ENCODE assay signal across 8 cellular contexts in the genomic region with DNA sequence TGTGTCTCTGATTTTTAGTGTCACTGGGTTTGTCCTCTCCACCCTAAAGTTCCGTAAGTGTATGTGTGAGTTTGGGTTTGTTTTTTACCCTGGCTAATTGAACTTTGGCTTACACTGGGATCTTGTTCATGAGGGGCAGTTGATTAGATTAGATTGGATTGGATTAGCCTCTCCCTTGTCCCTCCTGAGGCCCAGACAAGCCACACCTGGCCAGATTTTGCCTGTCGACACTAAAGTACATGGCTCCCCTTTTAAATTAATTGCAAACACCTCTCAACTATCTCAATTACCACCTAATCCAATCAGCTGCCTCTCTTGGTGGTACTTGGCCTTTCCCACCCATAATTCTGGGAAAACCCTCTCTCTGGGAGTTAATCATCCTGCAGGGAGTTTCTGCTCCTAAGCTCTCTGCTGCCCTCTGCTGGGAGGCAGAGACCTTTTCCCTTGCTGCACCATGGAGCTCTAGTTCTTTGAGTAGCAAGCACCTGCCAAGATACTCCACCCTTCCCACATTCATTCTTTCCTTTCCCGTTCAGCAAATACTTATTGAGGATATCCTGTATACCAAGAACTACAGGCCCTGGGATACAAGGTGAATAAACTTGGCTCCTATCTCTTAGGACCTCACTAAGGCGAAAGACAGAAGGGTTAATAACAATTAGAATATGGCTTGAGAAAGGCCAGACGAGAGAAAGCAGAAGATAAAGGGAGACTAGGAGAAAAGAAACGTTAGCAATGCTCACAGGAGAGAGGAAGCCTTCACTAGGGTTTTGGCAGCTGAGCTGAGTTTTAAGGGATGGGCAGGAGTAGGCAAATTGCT. TPM values are rescaled to one million over a fixed set of nuclear protein-coding genes. Genes with fewer than 3 reads are reported as not detected.
DNase-seq lines count a peak whose midpoint lies in the region; ATAC-seq and TF ChIP-seq lines count a peak whose summit lies in the region.

No MANE protein-coding gene starts in this region.

- no peak overlapping the region for H3K9ac ChIP-seq in OCI-LY3 (ENCODE audit: low read length)

- peak; percentile 96 for TF ChIP-seq CTCF in CD8-positive, alpha-beta T cell (IDR thresholded peaks at IDR 0.05)
- TF ChIP-seq CTCF in OCI-LY3 (IDR thresholded peaks at IDR 0.05; ENCODE audit: low read depth, low read length), result peak; percentile 95
- peak; percentile 72 to 81 (median 78) for TF ChIP-seq CTCF in nephron (IDR thresholded peaks at IDR 0.05; ENCODE audit: unreplicated experiment in 3 of 3)

- no peak overlapping the region for H3K4me3 ChIP-seq in CD8-positive, alpha-beta T cell (ENCODE audit: low read depth, low read length)
- H3K4me3 ChIP-seq in OCI-LY3 (ENCODE audit: low read length), result no peak overlapping the region

- no peaks in the 10 kb centered on the region for H3K27me3 ChIP-seq in CD8-positive, alpha-beta T cell (ENCODE audit: insufficient read depth, low read length)
- H3K27me3 ChIP-seq in OCI-LY3 (ENCODE audit: low read depth, low read length), result peaks cover 18% of the 10 kb centered on the region

- no peak overlapping the region for H3K4me2 ChIP-seq in OCI-LY3 (ENCODE audit: low read length)

- no peak overlapping the region for H3K27ac ChIP-seq in CD8-positive, alpha-beta T cell (ENCODE audit: low read depth, low read length)
- no peak overlapping the region for H3K27ac ChIP-seq in OCI-LY3 (ENCODE audit: low read length)

- H3K4me1 Mint-ChIP-seq in CD8-positive, alpha-beta T cell (ENCODE audit: low read depth), result no peaks in the 10 kb centered on the region
- H3K4me1 Mint-ChIP-seq in nephron, result no peaks in the 10 kb centered on the region

- no peaks in the 10 kb centered on the region for H3K4me1 ChIP-seq in CD8-positive, alpha-beta T cell (ENCODE audit: insufficient read depth, low read length)
- H3K4me1 ChIP-seq in OCI-LY3 (ENCODE audit: low read length), result no peaks in the 10 kb centered on the region

- H2AFZ ChIP-seq in OCI-LY3 (ENCODE audit: low read depth, low read length), result no peak overlapping the region

- H4K20me1 ChIP-seq in OCI-LY3 (ENCODE audit: insufficient read depth, low read length), result no peaks in the 10 kb centered on the region

- no peaks in the 10 kb centered on the region for H3K36me3 ChIP-seq in CD8-positive, alpha-beta T cell (ENCODE audit: insufficient read depth, low read length)
- no peaks in the 10 kb centered on the region for H3K36me3 ChIP-seq in OCI-LY3 (replicated peaks; ENCODE audit: low read depth, low read length)

- H3K4me3 Mint-ChIP-seq in CD8-positive, alpha-beta T cell, result no peak overlapping the region
- no peak overlapping the region for H3K4me3 Mint-ChIP-seq in nephron

- H3K27me3 Mint-ChIP-seq in CD8-positive, alpha-beta T cell (ENCODE audit: low read depth), result peaks cover 17% of the 10 kb centered on the region
- peaks cover 20% of the 10 kb centered on the region for H3K27me3 Mint-ChIP-seq in nephron (ENCODE audit: low read depth)

- H3K27ac Mint-ChIP-seq in CD8-positive, alpha-beta T cell, result no peak overlapping the region
- H3K27ac Mint-ChIP-seq in nephron, result no peak overlapping the region

- POLR2A ChIA-PET in CD8-positive, alpha-beta T cell (lab: Charles Lee), result no interaction called here

- no peaks in the 10 kb centered on the region for H3K9me3 Mint-ChIP-seq in CD8-positive, alpha-beta T cell
- H3K9me3 Mint-ChIP-seq in nephron, result no peaks in the 10 kb centered on the region

- intact Hi-C loops in CD8-positive, alpha-beta T cell (cut with DNase I, micrococcal nuclease), result loop anchor here (1.0 to 10.0 kb wide), 6 partner anchors 198 to 865 kb away; no protein-coding TSS in a partner anchor

- no peaks in the 10 kb centered on the region for H3K79me2 ChIP-seq in OCI-LY3 (ENCODE audit: low read length)

- H3K9me3 ChIP-seq in CD8-positive, alpha-beta T cell (ENCODE audit: low read length), result no peaks in the 10 kb centered on the region
- H3K9me3 ChIP-seq in OCI-LY3 (ENCODE audit: insufficient read depth, low read length), result no peaks in the 10 kb centered on the region

- DNase-seq in CD8-positive, alpha-beta T cell, result peak; percentile 20 to 74 (median 52)
- DNase-seq in HS-5 (ENCODE audit: low read depth) (peak; percentile 18), fibroblast of gingiva (ENCODE audit: low read depth) (peak; percentile 56)
- peak; percentile 51 for DNase-seq in activated T-cell treated with anti-CD3 and anti-CD28 coated beads, Interleukin-2, amount 50 U/mL, for 1 hour
- peak; percentile 80 for DNase-seq in stimulated activated naive CD8-positive, alpha-beta T cell treated with anti-CD3 and anti-CD28 coated beads, Interleukin-15, Interleukin-2, amounts not matched to agents 100 U/mL and 50 U/mL, for 24 hours

- no peak for ATAC-seq in CD8-positive, alpha-beta T cell
- ATAC-seq in stimulated activated naive CD8-positive, alpha-beta T cell treated with anti-CD3 and anti-CD28 coated beads, Interleukin-15, Interleukin-2, amounts not matched to agents 100 U/mL and 50 U/mL, for 24 hours, result peak; percentile 46
- ATAC-seq in HG02938 (IDR thresholded peaks at IDR 0.05; ENCODE audit: unreplicated experiment), result no peak

- no peaks in the 10 kb centered on the region for H3K36me3 Mint-ChIP-seq in CD8-positive, alpha-beta T cell
- H3K36me3 Mint-ChIP-seq in nephron (ENCODE audit: low read depth), result no peaks in the 10 kb centered on the region

- CTCF ChIA-PET in CD8-positive, alpha-beta T cell (lab: Charles Lee), result interaction anchor here (0.8 to 4.5 kb wide), 23 partner anchors 10 to 346 kb away, joined by 3 to 47 read pairs (median 4); no protein-coding TSS in a partner anchor

RNA-seq across cellular contexts. Expression of a gene that starts 60.0 kb away (rescaled TPM):
- 10 to 100 TPM; 19.5 to 24.1 TPM for total RNA-seq in CD8-positive, alpha-beta T cell

Comparison
In these comparisons a context has a peak if more than half of its experiments do, and no peak if none do; other contexts are left out.
1. DNase-seq: peak in every context shown above with its lines; median percentile 80 in stimulated activated naive CD8-positive, alpha-beta T cell treated with anti-CD3 and anti-CD28 coated beads, Interleukin-15, Interleukin-2, amounts not matched to agents 100 U/mL and 50 U/mL, for 24 hours; 56 in fibroblast of gingiva; 52 in CD8-positive, alpha-beta T cell; 51 in activated T-cell treated with anti-CD3 and anti-CD28 coated beads, Interleukin-2, amount 50 U/mL, for 1 hour; 18 in HS-5.